Comparison of ENCODE assay signal across 13 cellular contexts in genomic region chr18:12246849-12247808, GRCh38. TPM values are rescaled to one million over a fixed set of nuclear protein-coding genes. Genes with fewer than 3 reads are reported as not detected.
A peak's percentile ranks its signal among the peaks of the same experiment; 100 is the strongest.
DNase-seq lines count a peak whose midpoint lies in the region; ATAC-seq, FAIRE-seq and TF ChIP-seq lines count a peak whose summit lies in the region.
"Had no signal": no experiment of that assay in that cellular context is flagged by ENCODE, and none has a peak within 500 bp of the region (broad histone marks: within the 10 kb centered on the region; RNA-seq: fewer than 3 reads in every experiment).

No MANE protein-coding gene starts in this region.

- peak; percentile 21 for DNase-seq in Daoy (ENCODE audit: low read depth)
- peak; percentile 72 for DNase-seq in choroid plexus epithelial cell (ENCODE audit: low read depth)
- peak; percentile 10 for DNase-seq in HepG2 (ENCODE audit: low spot score)
- DNase-seq in SIG-M5 (lab: John Stamatoyannopoulos, UW) = no peak
- DNase-seq: DMS 273 treated with DMSO at 0.1 percent for 48 hours; KG1; stimulated activated naive CD8-positive, alpha-beta T cell treated with anti-CD3 and anti-CD28 coated beads, Interleukin-15, amount 100 ng/mL, for 72 hours had no signal

- no peaks in the 10 kb centered on the region for H3K9me3 ChIP-seq in HepG2 (ENCODE audit: low read length)

- no peak for TF ChIP-seq EP300 in Ishikawa (IDR thresholded peaks at IDR 0.05; ENCODE audit: borderline replicate concordance)
- no peak for TF ChIP-seq EP300 in HepG2 (IDR thresholded peaks at IDR 0.05; ENCODE audit: low read depth in 2 of 2, low read length in 2 of 2)
- TF ChIP-seq EP300 in HepG2 (CRISPR knock-in tag; IDR thresholded peaks at IDR 0.05; ENCODE audit: borderline replicate concordance) = no peak

- 31% methylated on average over 23 of the region's 32 CpGs for WGBS in HepG2 (ENCODE audit: low lambda C conversion rate)

- no peak overlapping the region for H3K9ac ChIP-seq in HepG2 (ENCODE audit: insufficient read depth, low read depth, low read length)

- no peaks in the 10 kb centered on the region for H3K36me3 ChIP-seq in HepG2 (replicated peaks in 1 of 2; ENCODE audit: control insufficient read depth in 1 of 2, insufficient read depth in 2 of 2, low read length in 2 of 2)

- BruUV-seq in HepG2 (replicated peaks; lab: Mats Ljungman, UMichigan) = no TSS peak

- no peaks in the 10 kb centered on the region for H4K20me1 ChIP-seq in HepG2 (ENCODE audit: insufficient read depth, low read length)

- FAIRE-seq in HepG2 (lab: Jason Lieb, UNC) = no peak

- H3K79me2 ChIP-seq in HepG2 (ENCODE audit: insufficient read depth, low read length) = no peaks in the 10 kb centered on the region

- intact Hi-C loops in HepG2 (cut with micrococcal nuclease; ENCODE audit: unreplicated experiment) = no loop called here

- TF ChIP-seq RAD21 in Ishikawa (IDR thresholded peaks at IDR 0.05; ENCODE audit: low read depth) (peak; percentile 17; the same call in 1 of the 2 replicates), HepG2 (CRISPR knock-in tag; IDR thresholded peaks at IDR 0.05) (0 out of 2 replicates have a peak, but pooled peaks have one; percentile 16)

- in situ Hi-C loops in HepG2 (cut with HindIII; ENCODE audit: extremely low pct_ligation_motif_present, low pct_unique_long_range_greater_than_20kb) = no loop called here

- peaks cover 4 to 35% of the 10 kb centered on the region in 2 experiments; a peak in 4 of 5 replicates for H3K27me3 ChIP-seq in HepG2 (ENCODE audit: control insufficient read depth in 1 of 2, insufficient read depth in 2 of 2, low read length in 2 of 2)

- ATAC-seq in HepG2 = peak; percentile 77
- no peak for ATAC-seq in GM19467 (IDR thresholded peaks at IDR 0.05; ENCODE audit: unreplicated experiment)
- ATAC-seq in HG02981 (IDR thresholded peaks at IDR 0.05; ENCODE audit: unreplicated experiment) = no peak
- no peak for ATAC-seq in HG03196 (IDR thresholded peaks at IDR 0.05; ENCODE audit: unreplicated experiment)
- ATAC-seq: stimulated activated naive CD8-positive, alpha-beta T cell treated with anti-CD3 and anti-CD28 coated beads, Interleukin-15, amount 100 ng/mL, for 72 hours had no signal

- H3K27ac ChIP-seq in HepG2 (ENCODE audit: extremely low read length, insufficient read depth, low read length) = no peak overlapping the region

- CTCF ChIA-PET in HepG2 (lab: Yijun Ruan, JAX; ENCODE audit: low intra/inter-chr PET ratio, low total read pairs) = interaction anchor here (1.1 kb wide), 1 partner anchor 155 kb away, joined by 3 read pairs; no protein-coding TSS in a partner anchor

- H2AFZ ChIP-seq in HepG2 (ENCODE audit: low read length) = no peak overlapping the region

- peak; percentile 81 for TF ChIP-seq CTCF in choroid plexus epithelial cell (conservative IDR thresholded peaks at IDR 0.05; ENCODE audit: low read depth, low read length)
- TF ChIP-seq CTCF in HepG2 (CRISPR knock-in tag; IDR thresholded peaks at IDR 0.05) = peak; percentile 50

- no peak overlapping the region for H3K4me2 ChIP-seq in HepG2 (ENCODE audit: low read depth, low read length)

- POLR2A ChIA-PET in HepG2 (lab: Yijun Ruan, JAX) = no interaction called here

- no peak for TF ChIP-seq POLR2A in HepG2 (IDR thresholded peaks at IDR 0.05; ENCODE audit: insufficient read depth in 1 of 2, low read depth in 2 of 2, low read length in 2 of 2)

- no peak overlapping the region for H3K4me3 ChIP-seq in choroid plexus epithelial cell (ENCODE audit: low read depth, low read length)
- H3K4me3 ChIP-seq in HepG2 (replicated peaks in 1 of 3; ENCODE audit: insufficient read depth in 1 of 3, low read depth in 2 of 3, low read length in 3 of 3) = no peak overlapping the region

- H3K4me1 ChIP-seq in HepG2 (ENCODE audit: insufficient read depth, low read length) = peaks cover 5% of the 10 kb centered on the region; the same call in 1 of the 2 replicates

TF ChIP-seq in Ishikawa, 13 proteins besides CTCF, POLR2A, EP300 and RAD21 (continues in another document):
- TF ChIP-seq CEBPB (IDR thresholded peaks at IDR 0.05) (no peak), TCF12 (IDR thresholded peaks at IDR 0.05; ENCODE audit: low read depth) (no peak), TEAD4 (IDR thresholded peaks at IDR 0.05) (no peak), YY1 (IDR thresholded peaks at IDR 0.05; ENCODE audit: low read depth) (no peak), TAF1 (IDR thresholded peaks at IDR 0.05; ENCODE audit: low read depth) (no peak), NFIC (IDR thresholded peaks at IDR 0.05) (no peak), ZBTB7A (IDR thresholded peaks at IDR 0.05; ENCODE audit: low read depth) (no peak), CREB1 (IDR thresholded peaks at IDR 0.05; ENCODE audit: low read depth) (no peak), EGR1 (IDR thresholded peaks at IDR 0.05) (no peak), FOXM1 (IDR thresholded peaks at IDR 0.05; ENCODE audit: borderline replicate concordance, low read depth) (no peak)
- TF ChIP-seq, protein P1, sequence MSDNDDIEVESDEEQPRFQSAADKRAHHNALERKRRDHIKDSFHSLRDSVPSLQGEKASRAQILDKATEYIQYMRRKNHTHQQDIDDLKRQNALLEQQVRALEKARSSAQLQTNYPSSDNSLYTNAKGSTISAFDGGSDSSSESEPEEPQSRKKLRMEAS (IDR thresholded peaks at IDR 0.05) = no peak
- TF ChIP-seq, protein P2, sequence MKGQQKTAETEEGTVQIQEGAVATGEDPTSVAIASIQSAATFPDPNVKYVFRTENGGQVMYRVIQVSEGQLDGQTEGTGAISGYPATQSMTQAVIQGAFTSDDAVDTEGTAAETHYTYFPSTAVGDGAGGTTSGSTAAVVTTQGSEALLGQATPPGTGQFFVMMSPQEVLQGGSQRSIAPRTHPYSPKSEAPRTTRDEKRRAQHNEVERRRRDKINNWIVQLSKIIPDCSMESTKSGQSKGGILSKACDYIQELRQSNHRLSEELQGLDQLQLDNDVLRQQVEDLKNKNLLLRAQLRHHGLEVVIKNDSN (IDR thresholded peaks at IDR 0.05) = no peak

TF ChIP-seq in HepG2, 621 proteins besides CTCF, POLR2A, EP300 and RAD21:
- TF ChIP-seq, protein P3, sequence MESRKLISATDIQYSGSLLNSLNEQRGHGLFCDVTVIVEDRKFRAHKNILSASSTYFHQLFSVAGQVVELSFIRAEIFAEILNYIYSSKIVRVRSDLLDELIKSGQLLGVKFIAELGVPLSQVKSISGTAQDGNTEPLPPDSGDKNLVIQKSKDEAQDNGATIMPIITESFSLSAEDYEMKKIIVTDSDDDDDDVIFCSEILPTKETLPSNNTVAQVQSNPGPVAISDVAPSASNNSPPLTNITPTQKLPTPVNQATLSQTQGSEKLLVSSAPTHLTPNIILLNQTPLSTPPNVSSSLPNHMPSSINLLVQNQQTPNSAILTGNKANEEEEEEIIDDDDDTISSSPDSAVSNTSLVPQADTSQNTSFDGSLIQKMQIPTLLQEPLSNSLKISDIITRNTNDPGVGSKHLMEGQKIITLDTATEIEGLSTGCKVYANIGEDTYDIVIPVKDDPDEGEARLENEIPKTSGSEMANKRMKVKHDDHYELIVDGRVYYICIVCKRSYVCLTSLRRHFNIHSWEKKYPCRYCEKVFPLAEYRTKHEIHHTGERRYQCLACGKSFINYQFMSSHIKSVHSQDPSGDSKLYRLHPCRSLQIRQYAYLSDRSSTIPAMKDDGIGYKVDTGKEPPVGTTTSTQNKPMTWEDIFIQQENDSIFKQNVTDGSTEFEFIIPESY (CRISPR knock-in tag; IDR thresholded peaks at IDR 0.05) = peak; percentile 83
- TF ChIP-seq BCL6 (CRISPR knock-in tag; IDR thresholded peaks at IDR 0.05) = no peak
- TF ChIP-seq ZNF292 (CRISPR knock-in tag; IDR thresholded peaks at IDR 0.05; ENCODE audit: borderline replicate concordance, low read depth) = no peak
- TF ChIP-seq PCBP2 (optimal IDR thresholded peaks at IDR 0.05; ENCODE audit: low read depth, low read length, poor library complexity, severe bottlenecking) = no peak
- TF ChIP-seq STAG1 (CRISPR knock-in tag; IDR thresholded peaks at IDR 0.05) = peak; percentile 57
- 0 out of 2 replicates have a peak, but pooled peaks have one; percentile 25 for TF ChIP-seq KDM2A (CRISPR knock-in tag; IDR thresholded peaks at IDR 0.05; ENCODE audit: borderline replicate concordance, low read depth)

RNA-seq across cellular contexts. Expression of gene CIDEA, which starts 7.0 kb away (rescaled TPM):
- total RNA-seq in Daoy (2014; rRNA removed; shearing (Covaris generic)) = not detected in 2 replicates
- total RNA-seq in HepG2 (2016; rRNA removed; fragmentation: Illumina TruSeq; extraction: Trizol) = not detected in 2 replicates
- not detected in 2 replicates for total RNA-seq in HepG2 (2016; cell fraction: cytosol; rRNA removed; fragmentation: Illumina TruSeq; extraction: Trizol; ENCODE audit: low read depth)
- not detected in 2 replicates for total RNA-seq in HepG2 (2016; cell fraction: insoluble cytoplasmic fraction; rRNA removed; fragmentation: Illumina TruSeq; extraction: Trizol)
- total RNA-seq in HepG2 (2016; cell fraction: membrane; rRNA removed; fragmentation: Illumina TruSeq; extraction: Trizol) = not detected in 2 replicates
- not detected in 2 replicates for total RNA-seq in HepG2 (2016; cell fraction: nucleus; rRNA removed; fragmentation: Illumina TruSeq; extraction: Trizol)
- polyA plus RNA-seq in HepG2 (2011; rRNA removed) = not detected in 2 replicates
- polyA plus RNA-seq in HepG2 (2011; cell fraction: cytosol; rRNA removed) = 0.04 TPM in 1 of 2 replicates, not detected in the other
- polyA plus RNA-seq in HepG2 (2011; cell fraction: nucleus; rRNA removed) = not detected in 2 replicates
- polyA plus RNA-seq in HepG2 (2012) = not detected in 2 replicates
- polyA plus RNA-seq in HepG2 (2016; cell fraction: cytosol; fragmentation: Illumina TruSeq; extraction: Trizol; ENCODE audit: low read depth) = not detected in 2 replicates
- polyA plus RNA-seq in HepG2 (2016; cell fraction: insoluble cytoplasmic fraction; fragmentation: Illumina TruSeq; extraction: Trizol; ENCODE audit: low read depth) = not detected in 2 replicates
- not detected in 2 replicates for polyA plus RNA-seq in HepG2 (2016; cell fraction: membrane; fragmentation: Illumina TruSeq; extraction: Trizol; ENCODE audit: low read depth)
- polyA plus RNA-seq in HepG2 (2016; cell fraction: nucleus; fragmentation: Illumina TruSeq; extraction: Trizol; ENCODE audit: insufficient read depth, low read depth) = not detected in 2 replicates
- not detected in 2 replicates for polyA minus RNA-seq in HepG2 (2011; rRNA and poly(A)+ RNA removed; ENCODE audit: low replicate concordance)
- polyA minus RNA-seq in HepG2 (2011; cell fraction: cytosol; rRNA and poly(A)+ RNA removed) = not detected in 2 replicates
- polyA minus RNA-seq in HepG2 (2011; cell fraction: nucleus; rRNA and poly(A)+ RNA removed) = not detected in 2 replicates
- total RNA-seq: activated naive CD4-positive, alpha-beta T cell treated with anti-CD3 and anti-CD28 coated beads, Interleukin-2, amount 50 U/mL, for 72 hours; mononuclear cell had no signal
